8 cellular contexts compared by ENCODE assay signal in the genomic region with DNA sequence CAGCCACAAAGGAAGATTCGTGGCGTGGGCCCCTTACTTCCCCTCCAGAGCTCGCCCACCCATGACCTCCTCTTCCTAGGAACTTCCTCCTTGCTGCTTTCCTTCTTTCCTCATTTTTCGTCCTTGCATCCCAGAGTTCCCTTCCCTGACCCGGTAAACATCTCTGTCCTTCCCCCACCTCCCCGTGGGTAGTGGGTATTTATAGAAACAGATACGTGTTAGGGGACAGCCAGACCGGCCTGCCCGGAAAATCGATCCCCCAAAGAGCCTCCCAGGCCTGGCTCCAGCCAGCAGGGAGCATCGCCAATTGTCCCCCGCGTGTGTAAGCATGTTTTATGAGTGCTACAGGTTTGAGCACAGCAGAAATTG. TPM values are rescaled to one million over a fixed set of nuclear protein-coding genes. Genes with fewer than 3 reads are reported as not detected.
DNase-seq lines count a peak whose midpoint lies in the region; ATAC-seq and TF ChIP-seq lines count a peak whose summit lies in the region.

No MANE protein-coding gene starts in this region.

- H3K4me1 ChIP-seq in ES-I3 (ENCODE audit: insufficient read depth, low read length) (peaks cover 10% of the 10 kb centered on the region), subcutaneous abdominal adipose tissue (ENCODE audit: control insufficient read depth in 5 of 5, insufficient read depth in 5 of 5, low read length in 5 of 5) (peaks cover 2 to 38% (median 32%) of the 10 kb centered on the region in 5 donors)

- peak overlapping the region; percentile 76 for H3K27ac Mint-ChIP-seq in MCF 10A (ENCODE audit: low read depth, unreplicated experiment)

- peaks cover 45% of the 10 kb centered on the region for H3K4me1 Mint-ChIP-seq in MCF 10A (ENCODE audit: insufficient read depth, unreplicated experiment)

- CTCF ChIA-PET in MCF 10A (lab: Yijun Ruan, JAX) = interaction anchor here (0.6 to 1.4 kb wide), 7 partner anchors 9 to 293 kb away, joined by 3 to 4 read pairs (median 4); no protein-coding TSS in a partner anchor

- H3K4me3 Mint-ChIP-seq in MCF 10A (ENCODE audit: unreplicated experiment) = peak overlapping the region; percentile 91

- H3K36me3 Mint-ChIP-seq in MCF 10A (ENCODE audit: insufficient read depth, unreplicated experiment) = peaks cover 15% of the 10 kb centered on the region

- BruUV-seq in MCF 10A (replicated peaks; lab: Mats Ljungman, UMichigan) = no TSS peak

- DNase-seq in NCI-H146 treated with DMSO at 0.1 percent for 48 hours (lab: John Stamatoyannopoulos, UW; ENCODE audit: unreplicated experiment) (peak; percentile 26), MCF 10A (ENCODE audit: unreplicated experiment) (peak; percentile 7), kidney tubule cell (ENCODE audit: low spot score) (peak; percentile 22)

- H3K27me3 Mint-ChIP-seq in MCF 10A (ENCODE audit: insufficient read depth, unreplicated experiment) = no peaks in the 10 kb centered on the region

- H3K9me3 Mint-ChIP-seq in MCF 10A (ENCODE audit: unreplicated experiment) = peaks cover 8% of the 10 kb centered on the region

- H3K9me3 ChIP-seq in ES-I3 (ENCODE audit: control insufficient read depth, insufficient read depth, low read length) = no peaks in the 10 kb centered on the region
- no peaks in the 10 kb centered on the region for H3K9me3 ChIP-seq in subcutaneous abdominal adipose tissue (ENCODE audit: control insufficient read depth in 5 of 5, low read length in 5 of 5)

- H3K27me3 ChIP-seq in subcutaneous abdominal adipose tissue (ENCODE audit: control insufficient read depth in 5 of 5, insufficient read depth in 4 of 5, low read length in 5 of 5) = no peaks in the 10 kb centered on the region

- H3K9ac ChIP-seq in ES-I3 (ENCODE audit: low read depth, low read length) (peak overlapping the region; percentile 88), subcutaneous abdominal adipose tissue (ENCODE audit: low read length in 5 of 5) (peak overlapping the region; percentile 9 to 81 (median 72))

- peak overlapping the region; percentile 60 for H3K27ac ChIP-seq in subcutaneous abdominal adipose tissue (ENCODE audit: low read depth, low read length)

- intact Hi-C loops in MCF 10A (cut with micrococcal nuclease) = loop anchor here (1.0 to 5.0 kb wide), 4 partner anchors 118 to 277 kb away; no protein-coding TSS in a partner anchor

- H3K36me3 ChIP-seq in ES-I3 (ENCODE audit: insufficient read depth, low read length) (peaks cover 4% of the 10 kb centered on the region; the same call in 1 of the 2 replicates), subcutaneous abdominal adipose tissue (ENCODE audit: control insufficient read depth in 5 of 5, insufficient read depth in 5 of 5, low read length in 5 of 5) (no peaks in the 10 kb centered on the region)

- peak overlapping the region; percentile 77 to 89 (median 82) for H3K4me3 ChIP-seq in subcutaneous abdominal adipose tissue (ENCODE audit: low read depth in 1 of 5, low read length in 5 of 5)

- POLR2A ChIA-PET in MCF 10A (lab: Yijun Ruan, JAX) = interaction anchor here (1.2 to 2.3 kb wide), 7 partner anchors 19 to 379 kb away, joined by 3 to 9 read pairs (median 4); no protein-coding TSS in a partner anchor

- TF ChIP-seq CTCF in MCF 10A (IDR thresholded peaks at IDR 0.05; ENCODE audit: unreplicated experiment) = no peak

- no peak for ATAC-seq in HG03457 (IDR thresholded peaks at IDR 0.05; ENCODE audit: unreplicated experiment)
- ATAC-seq in HG03097 (IDR thresholded peaks at IDR 0.05; ENCODE audit: low FRiP score, unreplicated experiment) = no peak
- no peak for ATAC-seq in GM21360 (IDR thresholded peaks at IDR 0.05; ENCODE audit: unreplicated experiment)

RNA-seq across cellular contexts. Expression of a gene that starts 1.6 kb away (rescaled TPM):
- total RNA-seq in MCF 10A (2022) = 24.6 and 33.3 TPM in 2 replicates
